ENCODE assay signal across 29 cellular contexts in genomic region chr1:32903991-32904776, GRCh38. TPM values are rescaled to one million over a fixed set of nuclear protein-coding genes. Genes with fewer than 3 reads are reported as not detected.
A peak's percentile ranks its signal among the peaks of the same experiment; 100 is the strongest.
DNase-seq lines count a peak whose midpoint lies in the region; FAIRE-seq and TF ChIP-seq lines count a peak whose summit lies in the region.
"Had no signal": no experiment of that assay in that cellular context is flagged by ENCODE, and none has a peak within 500 bp of the region (broad histone marks: within the 10 kb centered on the region; RNA-seq: fewer than 3 reads in every experiment).

No MANE protein-coding gene starts in this region.

- H3K27me3 Mint-ChIP-seq in activated T-helper 1 cell treated with anti-CD3 and anti-CD28 coated beads, Interleukin-12 subunit alpha, Interleukin-12 subunit beta, Interleukin-2, Interleukin-4 antibody, amounts not matched to agents 30 ng/mL and 10 ng/mL and 1 ng/mL, durations not matched to agents 14 hours and 24 hours and 36 hours (ENCODE audit: insufficient read depth) = peaks cover 38% of the 10 kb centered on the region

- DNase-seq in activated effector memory CD4-positive, alpha-beta T cell treated with anti-CD3 and anti-CD28 coated beads, Interleukin-2, amount 50 U/mL, for 16 hours = peak; percentile 38
- no peak for DNase-seq in activated effector memory CD4-positive, alpha-beta T cell treated with Interleukin-2 at 50 U/mL for 16 hours
- DNase-seq in brain microvascular endothelial cell (no peak), mucosa of gallbladder (ENCODE audit: low spot score) (peak; percentile 87), HTR-8/SVneo (ENCODE audit: insufficient read length, low spot score) (no peak), H54 (ENCODE audit: insufficient read length, low spot score) (no peak), anterior cingulate cortex (lab: John Stamatoyannopoulos, UW) (no peak)
- DNase-seq in activated T-helper 1 cell treated with anti-CD3 and anti-CD28 coated beads, Interleukin-12 subunit alpha, Interleukin-12 subunit beta, Interleukin-2, Interleukin-4 antibody, amounts not matched to agents 30 ng/mL and 10 ng/mL and 1 ng/mL, durations not matched to agents 14 hours and 24 hours and 36 hours (ENCODE audit: low spot score) = no peak
- DNase-seq: activated B cell treated with CpG ODN at 0.5 μM for 24 hours; activated CD4-positive, alpha-beta memory T cell treated with anti-CD3 and anti-CD28 coated beads for 36 hours; activated naive CD4-positive, alpha-beta T cell treated with anti-CD3 and anti-CD28 coated beads for 36 hours; activated T-cell treated with anti-CD3 and anti-CD28 coated beads, Interleukin-2, amount 50 U/mL, for 1 hour; amygdala; Caco-2; EL; left cardiac atrium; midbrain; NCI-H1694; NCI-H226; NK-92 treated with Interleukin-12 subunit alpha and Interleukin-12 subunit beta, amount 100 ng/mL, for 24 hours; stimulated activated CD4-positive, alpha-beta T cell treated with anti-CD3 and anti-CD28 coated beads, Interleukin-4, amount 100 ng/mL, for 1 hour; stimulated activated naive CD8-positive, alpha-beta T cell treated with anti-CD3 and anti-CD28 coated beads, Interleukin-15, Interleukin-2, amounts not matched to agents 100 U/mL and 50 U/mL, for 24 hours had no signal

- H3K36me3 Mint-ChIP-seq in activated T-helper 1 cell treated with anti-CD3 and anti-CD28 coated beads, Interleukin-12 subunit alpha, Interleukin-12 subunit beta, Interleukin-2, Interleukin-4 antibody, amounts not matched to agents 30 ng/mL and 10 ng/mL and 1 ng/mL, durations not matched to agents 14 hours and 24 hours and 36 hours (ENCODE audit: low read depth) = no peaks in the 10 kb centered on the region
- H3K36me3 Mint-ChIP-seq: activated CD4-positive, alpha-beta memory T cell treated with anti-CD3 and anti-CD28 coated beads for 36 hours; type B pancreatic cell had no signal

- intact Hi-C loops in activated T-helper 1 cell treated with anti-CD3 and anti-CD28 coated beads, Interleukin-12 subunit alpha, Interleukin-12 subunit beta, Interleukin-2, Interleukin-4 antibody, amounts not matched to agents 30 ng/mL and 10 ng/mL and 1 ng/mL, durations not matched to agents 14 hours and 24 hours and 36 hours (cut with micrococcal nuclease) = no loop called here

- FAIRE-seq in HTR-8/SVneo (lab: Jason Lieb, UNC) = no peak
- FAIRE-seq in H54 (lab: Jason Lieb, UNC) = no peak
- FAIRE-seq: A204.1 had no signal

- no peak overlapping the region for H3K27ac ChIP-seq in brain microvascular endothelial cell
- H3K27ac ChIP-seq: SK-N-MC had no signal

- H3K27me3 ChIP-seq in brain microvascular endothelial cell (replicated peaks) = no peaks in the 10 kb centered on the region

- H3K36me3 ChIP-seq in brain microvascular endothelial cell (replicated peaks) = no peaks in the 10 kb centered on the region

- no peak overlapping the region for H3K4me3 ChIP-seq in brain microvascular endothelial cell (ENCODE audit: low read depth, low read length)
- H3K4me3 ChIP-seq: SK-N-MC had no signal

- no peak for TF ChIP-seq POLR2A in H54 (IDR thresholded peaks at IDR 0.05; ENCODE audit: low read depth, low read length)

- peaks cover 5% of the 10 kb centered on the region for H3K4me1 Mint-ChIP-seq in activated T-helper 1 cell treated with anti-CD3 and anti-CD28 coated beads, Interleukin-12 subunit alpha, Interleukin-12 subunit beta, Interleukin-2, Interleukin-4 antibody, amounts not matched to agents 30 ng/mL and 10 ng/mL and 1 ng/mL, durations not matched to agents 14 hours and 24 hours and 36 hours (ENCODE audit: low read depth)

- H3K9me3 Mint-ChIP-seq in activated T-helper 1 cell treated with anti-CD3 and anti-CD28 coated beads, Interleukin-12 subunit alpha, Interleukin-12 subunit beta, Interleukin-2, Interleukin-4 antibody, amounts not matched to agents 30 ng/mL and 10 ng/mL and 1 ng/mL, durations not matched to agents 14 hours and 24 hours and 36 hours = no peaks in the 10 kb centered on the region
- H3K9me3 Mint-ChIP-seq: activated B cell treated with CpG ODN at 0.5 μM for 24 hours; activated CD4-positive, alpha-beta memory T cell treated with anti-CD3 and anti-CD28 coated beads for 36 hours; activated naive CD4-positive, alpha-beta T cell treated with anti-CD3 and anti-CD28 coated beads for 36 hours; central memory CD8-positive, alpha-beta T cell; T-helper 2 cell treated with Interferon-gamma antibody and Interleukin-4, amounts not matched to agents 5 μg/mL and 100 μg/mL, for 36 hours; type B pancreatic cell had no signal

- TF ChIP-seq CTCF in brain microvascular endothelial cell (IDR thresholded peaks at IDR 0.05; ENCODE audit: low read depth, low read length, missing control alignments) = peak; percentile 20

- in situ Hi-C loops in brain microvascular endothelial cell (cut with HindIII; ENCODE audit: low pct_ligation_motif_present, low sequenced_read_pairs) = no loop called here

- H3K4me3 Mint-ChIP-seq in activated T-helper 1 cell treated with anti-CD3 and anti-CD28 coated beads, Interleukin-12 subunit alpha, Interleukin-12 subunit beta, Interleukin-2, Interleukin-4 antibody, amounts not matched to agents 30 ng/mL and 10 ng/mL and 1 ng/mL, durations not matched to agents 14 hours and 24 hours and 36 hours = no peak overlapping the region
- H3K4me3 Mint-ChIP-seq: activated B cell treated with CpG ODN at 0.5 μM for 24 hours; activated CD4-positive, alpha-beta memory T cell treated with anti-CD3 and anti-CD28 coated beads for 36 hours; activated naive CD4-positive, alpha-beta T cell treated with anti-CD3 and anti-CD28 coated beads for 36 hours; central memory CD8-positive, alpha-beta T cell; T-helper 2 cell treated with Interferon-gamma antibody and Interleukin-4, amounts not matched to agents 5 μg/mL and 100 μg/mL, for 36 hours; type B pancreatic cell had no signal

- no peak overlapping the region for H3K27ac Mint-ChIP-seq in activated T-helper 1 cell treated with anti-CD3 and anti-CD28 coated beads, Interleukin-12 subunit alpha, Interleukin-12 subunit beta, Interleukin-2, Interleukin-4 antibody, amounts not matched to agents 30 ng/mL and 10 ng/mL and 1 ng/mL, durations not matched to agents 14 hours and 24 hours and 36 hours
- H3K27ac Mint-ChIP-seq: activated B cell treated with CpG ODN at 0.5 μM for 24 hours; activated CD4-positive, alpha-beta memory T cell treated with anti-CD3 and anti-CD28 coated beads for 36 hours; activated naive CD4-positive, alpha-beta T cell treated with anti-CD3 and anti-CD28 coated beads for 36 hours; T-helper 2 cell treated with Interferon-gamma antibody and Interleukin-4, amounts not matched to agents 5 μg/mL and 100 μg/mL, for 36 hours; type B pancreatic cell had no signal

RNA-seq across cellular contexts. Expression of gene TMEM54, which starts 3.0 kb away (rescaled TPM):
- total RNA-seq in mucosa of gallbladder = 372 TPM
- 0.78 and 1.0 TPM in 2 replicates for total RNA-seq in activated T-helper 1 cell treated with anti-CD3 and anti-CD28 coated beads, Interleukin-12 subunit alpha, Interleukin-12 subunit beta, Interleukin-2, Interleukin-4 antibody, amounts not matched to agents 30 ng/mL and 10 ng/mL and 1 ng/mL, durations not matched to agents 14 hours and 24 hours and 36 hours

RNA-seq across cellular contexts. Expression of gene HPCA, which starts 17.9 kb away (rescaled TPM):
- 1.8 TPM for total RNA-seq in mucosa of gallbladder
- total RNA-seq in activated T-helper 1 cell treated with anti-CD3 and anti-CD28 coated beads, Interleukin-12 subunit alpha, Interleukin-12 subunit beta, Interleukin-2, Interleukin-4 antibody, amounts not matched to agents 30 ng/mL and 10 ng/mL and 1 ng/mL, durations not matched to agents 14 hours and 24 hours and 36 hours = 0.20 TPM in 1 of 2 replicates, not detected in the other
- total RNA-seq: activated B cell treated with CpG ODN at 0.5 μM for 24 hours; activated naive CD4-positive, alpha-beta T cell treated with anti-CD3 and anti-CD28 coated beads for 36 hours; Caco-2; glomerular endothelial cell; left cardiac atrium; pulmonary artery endothelial cell had no signal

RNA-seq across cellular contexts. Expression of gene FNDC5, which starts 33.5 kb away (rescaled TPM):
- 8.4 TPM for total RNA-seq in mucosa of gallbladder
- not detected in 2 replicates for total RNA-seq in activated T-helper 1 cell treated with anti-CD3 and anti-CD28 coated beads, Interleukin-12 subunit alpha, Interleukin-12 subunit beta, Interleukin-2, Interleukin-4 antibody, amounts not matched to agents 30 ng/mL and 10 ng/mL and 1 ng/mL, durations not matched to agents 14 hours and 24 hours and 36 hours
- total RNA-seq: activated CD4-positive, alpha-beta memory T cell treated with anti-CD3 and anti-CD28 coated beads for 36 hours; activated naive CD4-positive, alpha-beta T cell treated with anti-CD3 and anti-CD28 coated beads for 36 hours had no signal

Comparison
In these comparisons a context has a peak if more than half of its experiments do, and no peak if none do; other contexts are left out.
1. DNase-seq: peak in activated effector memory CD4-positive, alpha-beta T cell treated with anti-CD3 and anti-CD28 coated beads, Interleukin-2, amount 50 U/mL, for 16 hours (single experiment) and mucosa of gallbladder (single experiment); none in activated effector memory CD4-positive, alpha-beta T cell treated with Interleukin-2 at 50 U/mL for 16 hours (single experiment), brain microvascular endothelial cell (single experiment), HTR-8/SVneo (single experiment), H54 (single experiment), activated T-helper 1 cell treated with anti-CD3 and anti-CD28 coated beads, Interleukin-12 subunit alpha, Interleukin-12 subunit beta, Interleukin-2, Interleukin-4 antibody, amounts not matched to agents 30 ng/mL and 10 ng/mL and 1 ng/mL, durations not matched to agents 14 hours and 24 hours and 36 hours (single experiment) and anterior cingulate cortex (0 of 58).
2. RNA of gene TMEM54, which starts 3.0 kb away (total RNA-seq): 372 TPM in mucosa of gallbladder (single experiment); 0.78 to 1.0 TPM in activated T-helper 1 cell treated with anti-CD3 and anti-CD28 coated beads, Interleukin-12 subunit alpha, Interleukin-12 subunit beta, Interleukin-2, Interleukin-4 antibody, amounts not matched to agents 30 ng/mL and 10 ng/mL and 1 ng/mL, durations not matched to agents 14 hours and 24 hours and 36 hours; every median in the first group is over 100 times any median in the second.